In the genomic region with DNA sequence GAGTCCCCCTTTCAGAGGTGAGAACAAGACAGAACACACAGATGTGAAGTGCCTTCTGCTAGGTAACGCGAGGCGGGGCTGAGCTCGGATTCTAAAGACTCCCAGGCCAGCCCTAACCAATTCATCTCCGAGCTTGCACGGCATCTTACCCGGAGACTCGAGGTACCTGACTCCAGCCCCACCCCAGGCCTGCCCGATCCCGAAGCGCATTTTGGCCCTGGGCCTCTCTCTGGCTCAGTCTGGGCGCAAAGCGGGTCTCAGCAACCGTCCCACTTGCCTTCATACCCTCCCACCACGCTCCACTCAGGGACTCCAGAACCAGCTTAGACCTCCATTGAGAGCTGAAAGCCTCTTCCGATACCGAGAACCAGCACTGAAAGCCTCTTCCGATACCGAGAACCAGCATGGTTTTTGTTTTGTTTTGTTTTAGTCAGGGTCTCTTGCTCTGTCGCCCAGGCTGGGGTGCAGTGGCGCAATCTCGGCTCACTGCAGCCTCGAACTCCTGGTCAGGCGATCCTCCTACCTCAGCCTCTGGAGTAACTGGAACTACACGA, we compare ENCODE assay signal across 8 cellular contexts. TPM values are rescaled to one million over a fixed set of nuclear protein-coding genes. Genes with fewer than 3 reads are reported as not detected.
DNase-seq lines count a peak whose midpoint lies in the region; ATAC-seq and TF ChIP-seq lines count a peak whose summit lies in the region.

No MANE protein-coding gene starts in this region.

- H3K27ac ChIP-seq in right lobe of liver, result peak overlapping the region; percentile 84 to 96 (median 86)

- no peak for TF ChIP-seq CTCF in right lobe of liver (IDR thresholded peaks at IDR 0.05)

- no peak for TF ChIP-seq POLR2A in right lobe of liver (IDR thresholded peaks at IDR 0.05)

- no peaks in the 10 kb centered on the region for H3K9me3 ChIP-seq in right lobe of liver

- peaks cover 0 to 52% (median 5%) of the 10 kb centered on the region in 4 donors for H3K4me1 ChIP-seq in right lobe of liver

- peaks cover 0 to 4% (median 1%) of the 10 kb centered on the region in 4 donors for H3K36me3 ChIP-seq in right lobe of liver

- DNase-seq in NCI-H1417 (lab: John Stamatoyannopoulos, UW) (peak; percentile 76 to 87 (median 87)), NCI-H1417 treated with DMSO at 0.1 percent for 48 hours (lab: John Stamatoyannopoulos, UW) (no peak), NCI-H2029 (lab: John Stamatoyannopoulos, UW) (peak; percentile 74), cerebellum (ENCODE audit: low spot score) (peak; percentile 58), right lobe of liver (peak; percentile 47 to 69 (median 65))
- peak; percentile 59 for DNase-seq in activated CD4-positive, CD25-positive, alpha-beta regulatory T cell treated with anti-CD3 and anti-CD28 coated beads, Interleukin-2, amount 50 U/mL, for 16 hours (ENCODE audit: low read depth, low spot score)
- peak; percentile 30 to 67 (median 63) for DNase-seq in stimulated activated CD4-positive, alpha-beta T cell treated with anti-CD3 and anti-CD28 coated beads, TNF-alpha, amount 100 ng/mL, for 48 hours (ENCODE audit: low read depth in 3 of 3)

- intact Hi-C loops in right lobe of liver (cut with DNase I), result no loop called here

- 9% methylated on average over 13 of the region's 25 CpGs for WGBS in right lobe of liver (ENCODE audit: insufficient coverage, low coverage, low lambda C conversion rate, missing lambda C conversion rate)

- H3K4me3 ChIP-seq in right lobe of liver, result peak overlapping the region; percentile 84 to 96 (median 91)

- no peaks in the 10 kb centered on the region for H3K27me3 ChIP-seq in right lobe of liver

- peak; percentile 41 for ATAC-seq in HG02884 (IDR thresholded peaks at IDR 0.05; ENCODE audit: unreplicated experiment)
- ATAC-seq in right lobe of liver, result peak; percentile 27 to 46 (median 46)

RNA-seq across cellular contexts. Expression of gene DYNLRB1, which starts 0.7 kb away (rescaled TPM):
- total RNA-seq in cerebellum (43.8 TPM), right lobe of liver (10 to 100 TPM; 34.8 to 84.3 (median 42.7) TPM)

RNA-seq across cellular contexts. Expression of gene MAP1LC3A, which starts 43.0 kb away (rescaled TPM):
- total RNA-seq in cerebellum (27.9 TPM), right lobe of liver (10 to 100 TPM; 14.4 to 39.6 (median 26.3) TPM)
